In the genomic region with DNA sequence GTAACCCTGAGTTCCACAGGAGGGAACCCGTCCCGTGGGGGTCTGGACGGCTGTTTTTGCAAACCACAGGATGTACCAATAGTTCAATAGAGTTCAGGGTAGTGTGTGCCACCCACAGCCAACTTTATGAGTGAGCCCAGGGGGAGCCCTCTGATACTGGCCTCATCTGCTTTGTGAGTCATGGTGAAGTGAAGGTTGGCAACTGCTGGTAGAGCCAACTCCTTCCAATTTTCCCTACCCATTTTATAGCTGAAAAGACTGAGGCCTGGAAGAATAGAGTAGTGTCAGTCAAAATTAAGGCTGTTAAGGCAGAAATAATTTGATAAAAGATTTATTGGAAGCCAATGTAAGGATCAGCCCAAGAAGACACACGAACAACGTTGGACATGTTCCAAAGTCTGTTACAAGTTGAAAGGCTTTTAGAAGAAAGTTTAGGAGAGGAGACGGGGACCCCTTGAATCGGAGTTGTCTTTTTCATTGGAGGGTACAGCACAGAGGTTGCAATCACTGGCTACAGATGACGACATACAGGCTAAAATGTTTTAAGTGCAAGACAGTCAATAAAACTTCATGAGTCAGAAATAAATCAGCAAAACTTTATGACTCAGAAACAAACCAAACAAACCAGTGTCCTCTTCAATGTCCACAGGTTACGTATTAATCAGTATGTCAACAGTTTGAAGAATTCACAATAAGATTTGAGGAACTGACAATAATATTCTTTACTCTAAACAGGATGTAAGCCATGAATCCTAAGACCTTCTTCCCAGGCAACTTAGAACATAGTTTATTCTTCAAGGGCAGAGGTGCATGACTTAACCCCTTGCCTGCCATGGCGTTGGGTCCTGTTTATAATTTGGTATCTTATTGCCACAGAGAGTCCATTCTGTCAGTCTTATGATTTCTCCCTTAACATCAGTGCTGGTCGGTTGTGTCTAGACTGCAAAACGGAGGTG, we compare ENCODE assay signal across 1 cellular context.
TF ChIP-seq lines count a peak whose summit lies in the region.

No MANE protein-coding gene starts in this region.

TF ChIP-seq in HepG2, 621 proteins besides CTCF, POLR2A, EP300 and RAD21 (continued from another document and continues in another):
- TF ChIP-seq, protein P1, sequence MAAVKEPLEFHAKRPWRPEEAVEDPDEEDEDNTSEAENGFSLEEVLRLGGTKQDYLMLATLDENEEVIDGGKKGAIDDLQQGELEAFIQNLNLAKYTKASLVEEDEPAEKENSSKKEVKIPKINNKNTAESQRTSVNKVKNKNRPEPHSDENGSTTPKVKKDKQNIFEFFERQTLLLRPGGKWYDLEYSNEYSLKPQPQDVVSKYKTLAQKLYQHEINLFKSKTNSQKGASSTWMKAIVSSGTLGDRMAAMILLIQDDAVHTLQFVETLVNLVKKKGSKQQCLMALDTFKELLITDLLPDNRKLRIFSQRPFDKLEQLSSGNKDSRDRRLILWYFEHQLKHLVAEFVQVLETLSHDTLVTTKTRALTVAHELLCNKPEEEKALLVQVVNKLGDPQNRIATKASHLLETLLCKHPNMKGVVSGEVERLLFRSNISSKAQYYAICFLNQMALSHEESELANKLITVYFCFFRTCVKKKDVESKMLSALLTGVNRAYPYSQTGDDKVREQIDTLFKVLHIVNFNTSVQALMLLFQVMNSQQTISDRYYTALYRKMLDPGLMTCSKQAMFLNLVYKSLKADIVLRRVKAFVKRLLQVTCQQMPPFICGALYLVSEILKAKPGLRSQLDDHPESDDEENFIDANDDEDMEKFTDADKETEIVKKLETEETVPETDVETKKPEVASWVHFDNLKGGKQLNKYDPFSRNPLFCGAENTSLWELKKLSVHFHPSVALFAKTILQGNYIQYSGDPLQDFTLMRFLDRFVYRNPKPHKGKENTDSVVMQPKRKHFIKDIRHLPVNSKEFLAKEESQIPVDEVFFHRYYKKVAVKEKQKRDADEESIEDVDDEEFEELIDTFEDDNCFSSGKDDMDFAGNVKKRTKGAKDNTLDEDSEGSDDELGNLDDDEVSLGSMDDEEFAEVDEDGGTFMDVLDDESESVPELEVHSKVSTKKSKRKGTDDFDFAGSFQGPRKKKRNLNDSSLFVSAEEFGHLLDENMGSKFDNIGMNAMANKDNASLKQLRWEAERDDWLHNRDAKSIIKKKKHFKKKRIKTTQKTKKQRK (IDR thresholded peaks at IDR 0.05; ENCODE audit: low read length): no peak
- TF ChIP-seq NFE2 (CRISPR knock-in tag; IDR thresholded peaks at IDR 0.05) (no peak), ZNF335 (CRISPR knock-in tag; IDR thresholded peaks at IDR 0.05) (no peak), FOXM1 (CRISPR knock-in tag; IDR thresholded peaks at IDR 0.05) (no peak), ZFP36L2 (CRISPR knock-in tag; IDR thresholded peaks at IDR 0.05) (no peak), KDM6A (CRISPR knock-in tag; IDR thresholded peaks at IDR 0.05; ENCODE audit: low read depth) (no peak), ZMYM2 (CRISPR knock-in tag; IDR thresholded peaks at IDR 0.05) (no peak), SAP130 (CRISPR knock-in tag; IDR thresholded peaks at IDR 0.05; ENCODE audit: low read depth) (peak; percentile 48; the same call in 1 of the 2 replicates), ZFP41 (CRISPR knock-in tag; IDR thresholded peaks at IDR 0.05; ENCODE audit: borderline replicate concordance) (no peak), CHD2 (IDR thresholded peaks at IDR 0.05; ENCODE audit: low read depth, low read length) (no peak), ZNF12 (CRISPR knock-in tag; IDR thresholded peaks at IDR 0.05) (0 out of 2 replicates have a peak, but pooled peaks have one; percentile 30), ZNF34 (CRISPR knock-in tag; IDR thresholded peaks at IDR 0.05; ENCODE audit: borderline replicate concordance) (no peak), DR1 (CRISPR knock-in tag; IDR thresholded peaks at IDR 0.05) (no peak), MLLT10 (CRISPR knock-in tag; IDR thresholded peaks at IDR 0.05) (no peak), SOX6 (IDR thresholded peaks at IDR 0.05) (no peak), SOX6 (CRISPR knock-in tag; IDR thresholded peaks at IDR 0.05) (peak; percentile 92), GZF1 (CRISPR knock-in tag; IDR thresholded peaks at IDR 0.05) (no peak), ZMYM4 (CRISPR knock-in tag; IDR thresholded peaks at IDR 0.05) (no peak), TAF1 (CRISPR knock-in tag; IDR thresholded peaks at IDR 0.05) (no peak), ZNF230 (CRISPR knock-in tag; IDR thresholded peaks at IDR 0.05) (no peak), MXD4 (CRISPR knock-in tag; IDR thresholded peaks at IDR 0.05) (0 out of 2 replicates have a peak, but pooled peaks have one; percentile 22), RORA (CRISPR knock-in tag; IDR thresholded peaks at IDR 0.05) (no peak), ZNF567 (CRISPR knock-in tag; IDR thresholded peaks at IDR 0.05; ENCODE audit: borderline replicate concordance) (no peak), SMAD3 (CRISPR knock-in tag; IDR thresholded peaks at IDR 0.05) (peak; percentile 46; the same call in 1 of the 2 replicates), TOE1 (CRISPR knock-in tag; IDR thresholded peaks at IDR 0.05) (no peak), ZSCAN9 (CRISPR knock-in tag; IDR thresholded peaks at IDR 0.05; ENCODE audit: borderline replicate concordance) (no peak), RAD51 (IDR thresholded peaks at IDR 0.05; ENCODE audit: borderline replicate concordance) (no peak), FOXA1 (IDR thresholded peaks at IDR 0.05) (peak; percentile 77), FOXA1 (CRISPR knock-in tag; IDR thresholded peaks at IDR 0.05) (peak; percentile 66; the same call in 1 of the 2 replicates), ZNF614 (CRISPR knock-in tag; IDR thresholded peaks at IDR 0.05; ENCODE audit: borderline replicate concordance) (no peak), DPF2 (CRISPR knock-in tag; IDR thresholded peaks at IDR 0.05; ENCODE audit: borderline replicate concordance, low read depth) (0 out of 2 replicates have a peak, but pooled peaks have one; percentile 60), BORCS8-MEF2B (CRISPR knock-in tag; IDR thresholded peaks at IDR 0.05) (no peak), MTF2 (CRISPR knock-in tag; IDR thresholded peaks at IDR 0.05; ENCODE audit: borderline replicate concordance) (no peak), ATAD3A (CRISPR knock-in tag; IDR thresholded peaks at IDR 0.05) (no peak), ZNF720 (CRISPR knock-in tag; IDR thresholded peaks at IDR 0.05) (no peak), ZNF792 (CRISPR knock-in tag; IDR thresholded peaks at IDR 0.05) (no peak), ZNF577 (CRISPR knock-in tag; IDR thresholded peaks at IDR 0.05; ENCODE audit: borderline replicate concordance, low read depth) (no peak), CCAR2 (optimal IDR thresholded peaks at IDR 0.05; ENCODE audit: low read depth, low read length) (no peak), ZNF383 (CRISPR knock-in tag; IDR thresholded peaks at IDR 0.05; ENCODE audit: borderline replicate concordance) (no peak), HMG20A (CRISPR knock-in tag; IDR thresholded peaks at IDR 0.05; ENCODE audit: borderline replicate concordance) (peak; percentile 78; the same call in 1 of the 2 replicates)
- TF ChIP-seq, protein P2, sequence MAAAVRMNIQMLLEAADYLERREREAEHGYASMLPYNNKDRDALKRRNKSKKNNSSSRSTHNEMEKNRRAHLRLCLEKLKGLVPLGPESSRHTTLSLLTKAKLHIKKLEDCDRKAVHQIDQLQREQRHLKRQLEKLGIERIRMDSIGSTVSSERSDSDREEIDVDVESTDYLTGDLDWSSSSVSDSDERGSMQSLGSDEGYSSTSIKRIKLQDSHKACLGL (CRISPR knock-in tag; IDR thresholded peaks at IDR 0.05): no peak
- TF ChIP-seq, protein P3, sequence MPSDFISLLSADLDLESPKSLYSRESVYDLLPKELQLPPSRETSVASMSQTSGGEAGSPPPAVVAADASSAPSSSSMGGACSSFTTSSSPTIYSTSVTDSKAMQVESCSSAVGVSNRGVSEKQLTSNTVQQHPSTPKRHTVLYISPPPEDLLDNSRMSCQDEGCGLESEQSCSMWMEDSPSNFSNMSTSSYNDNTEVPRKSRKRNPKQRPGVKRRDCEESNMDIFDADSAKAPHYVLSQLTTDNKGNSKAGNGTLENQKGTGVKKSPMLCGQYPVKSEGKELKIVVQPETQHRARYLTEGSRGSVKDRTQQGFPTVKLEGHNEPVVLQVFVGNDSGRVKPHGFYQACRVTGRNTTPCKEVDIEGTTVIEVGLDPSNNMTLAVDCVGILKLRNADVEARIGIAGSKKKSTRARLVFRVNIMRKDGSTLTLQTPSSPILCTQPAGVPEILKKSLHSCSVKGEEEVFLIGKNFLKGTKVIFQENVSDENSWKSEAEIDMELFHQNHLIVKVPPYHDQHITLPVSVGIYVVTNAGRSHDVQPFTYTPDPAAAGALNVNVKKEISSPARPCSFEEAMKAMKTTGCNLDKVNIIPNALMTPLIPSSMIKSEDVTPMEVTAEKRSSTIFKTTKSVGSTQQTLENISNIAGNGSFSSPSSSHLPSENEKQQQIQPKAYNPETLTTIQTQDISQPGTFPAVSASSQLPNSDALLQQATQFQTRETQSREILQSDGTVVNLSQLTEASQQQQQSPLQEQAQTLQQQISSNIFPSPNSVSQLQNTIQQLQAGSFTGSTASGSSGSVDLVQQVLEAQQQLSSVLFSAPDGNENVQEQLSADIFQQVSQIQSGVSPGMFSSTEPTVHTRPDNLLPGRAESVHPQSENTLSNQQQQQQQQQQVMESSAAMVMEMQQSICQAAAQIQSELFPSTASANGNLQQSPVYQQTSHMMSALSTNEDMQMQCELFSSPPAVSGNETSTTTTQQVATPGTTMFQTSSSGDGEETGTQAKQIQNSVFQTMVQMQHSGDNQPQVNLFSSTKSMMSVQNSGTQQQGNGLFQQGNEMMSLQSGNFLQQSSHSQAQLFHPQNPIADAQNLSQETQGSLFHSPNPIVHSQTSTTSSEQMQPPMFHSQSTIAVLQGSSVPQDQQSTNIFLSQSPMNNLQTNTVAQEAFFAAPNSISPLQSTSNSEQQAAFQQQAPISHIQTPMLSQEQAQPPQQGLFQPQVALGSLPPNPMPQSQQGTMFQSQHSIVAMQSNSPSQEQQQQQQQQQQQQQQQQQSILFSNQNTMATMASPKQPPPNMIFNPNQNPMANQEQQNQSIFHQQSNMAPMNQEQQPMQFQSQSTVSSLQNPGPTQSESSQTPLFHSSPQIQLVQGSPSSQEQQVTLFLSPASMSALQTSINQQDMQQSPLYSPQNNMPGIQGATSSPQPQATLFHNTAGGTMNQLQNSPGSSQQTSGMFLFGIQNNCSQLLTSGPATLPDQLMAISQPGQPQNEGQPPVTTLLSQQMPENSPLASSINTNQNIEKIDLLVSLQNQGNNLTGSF (CRISPR knock-in tag; IDR thresholded peaks at IDR 0.05): no peak
- TF ChIP-seq, protein P4, sequence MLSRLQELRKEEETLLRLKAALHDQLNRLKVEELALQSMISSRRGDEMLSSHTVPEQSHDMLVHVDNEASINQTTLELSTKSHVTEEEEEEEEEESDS (CRISPR knock-in tag; IDR thresholded peaks at IDR 0.05; ENCODE audit: borderline replicate concordance): no peak
- TF ChIP-seq, protein P5, sequence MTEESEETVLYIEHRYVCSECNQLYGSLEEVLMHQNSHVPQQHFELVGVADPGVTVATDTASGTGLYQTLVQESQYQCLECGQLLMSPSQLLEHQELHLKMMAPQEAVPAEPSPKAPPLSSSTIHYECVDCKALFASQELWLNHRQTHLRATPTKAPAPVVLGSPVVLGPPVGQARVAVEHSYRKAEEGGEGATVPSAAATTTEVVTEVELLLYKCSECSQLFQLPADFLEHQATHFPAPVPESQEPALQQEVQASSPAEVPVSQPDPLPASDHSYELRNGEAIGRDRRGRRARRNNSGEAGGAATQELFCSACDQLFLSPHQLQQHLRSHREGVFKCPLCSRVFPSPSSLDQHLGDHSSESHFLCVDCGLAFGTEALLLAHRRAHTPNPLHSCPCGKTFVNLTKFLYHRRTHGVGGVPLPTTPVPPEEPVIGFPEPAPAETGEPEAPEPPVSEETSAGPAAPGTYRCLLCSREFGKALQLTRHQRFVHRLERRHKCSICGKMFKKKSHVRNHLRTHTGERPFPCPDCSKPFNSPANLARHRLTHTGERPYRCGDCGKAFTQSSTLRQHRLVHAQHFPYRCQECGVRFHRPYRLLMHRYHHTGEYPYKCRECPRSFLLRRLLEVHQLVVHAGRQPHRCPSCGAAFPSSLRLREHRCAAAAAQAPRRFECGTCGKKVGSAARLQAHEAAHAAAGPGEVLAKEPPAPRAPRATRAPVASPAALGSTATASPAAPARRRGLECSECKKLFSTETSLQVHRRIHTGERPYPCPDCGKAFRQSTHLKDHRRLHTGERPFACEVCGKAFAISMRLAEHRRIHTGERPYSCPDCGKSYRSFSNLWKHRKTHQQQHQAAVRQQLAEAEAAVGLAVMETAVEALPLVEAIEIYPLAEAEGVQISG (CRISPR knock-in tag; IDR thresholded peaks at IDR 0.05): no peak
- TF ChIP-seq, protein P6, sequence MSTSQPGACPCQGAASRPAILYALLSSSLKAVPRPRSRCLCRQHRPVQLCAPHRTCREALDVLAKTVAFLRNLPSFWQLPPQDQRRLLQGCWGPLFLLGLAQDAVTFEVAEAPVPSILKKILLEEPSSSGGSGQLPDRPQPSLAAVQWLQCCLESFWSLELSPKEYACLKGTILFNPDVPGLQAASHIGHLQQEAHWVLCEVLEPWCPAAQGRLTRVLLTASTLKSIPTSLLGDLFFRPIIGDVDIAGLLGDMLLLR (CRISPR knock-in tag; IDR thresholded peaks at IDR 0.05): no peak
- TF ChIP-seq, protein P7, sequence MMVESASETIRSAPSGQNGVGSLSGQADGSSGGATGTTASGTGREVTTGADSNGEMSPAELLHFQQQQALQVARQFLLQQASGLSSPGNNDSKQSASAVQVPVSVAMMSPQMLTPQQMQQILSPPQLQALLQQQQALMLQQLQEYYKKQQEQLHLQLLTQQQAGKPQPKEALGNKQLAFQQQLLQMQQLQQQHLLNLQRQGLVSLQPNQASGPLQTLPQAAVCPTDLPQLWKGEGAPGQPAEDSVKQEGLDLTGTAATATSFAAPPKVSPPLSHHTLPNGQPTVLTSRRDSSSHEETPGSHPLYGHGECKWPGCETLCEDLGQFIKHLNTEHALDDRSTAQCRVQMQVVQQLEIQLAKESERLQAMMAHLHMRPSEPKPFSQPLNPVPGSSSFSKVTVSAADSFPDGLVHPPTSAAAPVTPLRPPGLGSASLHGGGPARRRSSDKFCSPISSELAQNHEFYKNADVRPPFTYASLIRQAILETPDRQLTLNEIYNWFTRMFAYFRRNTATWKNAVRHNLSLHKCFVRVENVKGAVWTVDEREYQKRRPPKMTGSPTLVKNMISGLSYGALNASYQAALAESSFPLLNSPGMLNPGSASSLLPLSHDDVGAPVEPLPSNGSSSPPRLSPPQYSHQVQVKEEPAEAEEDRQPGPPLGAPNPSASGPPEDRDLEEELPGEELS (CRISPR knock-in tag; IDR thresholded peaks at IDR 0.05): peak; percentile 69
- TF ChIP-seq, protein P8, sequence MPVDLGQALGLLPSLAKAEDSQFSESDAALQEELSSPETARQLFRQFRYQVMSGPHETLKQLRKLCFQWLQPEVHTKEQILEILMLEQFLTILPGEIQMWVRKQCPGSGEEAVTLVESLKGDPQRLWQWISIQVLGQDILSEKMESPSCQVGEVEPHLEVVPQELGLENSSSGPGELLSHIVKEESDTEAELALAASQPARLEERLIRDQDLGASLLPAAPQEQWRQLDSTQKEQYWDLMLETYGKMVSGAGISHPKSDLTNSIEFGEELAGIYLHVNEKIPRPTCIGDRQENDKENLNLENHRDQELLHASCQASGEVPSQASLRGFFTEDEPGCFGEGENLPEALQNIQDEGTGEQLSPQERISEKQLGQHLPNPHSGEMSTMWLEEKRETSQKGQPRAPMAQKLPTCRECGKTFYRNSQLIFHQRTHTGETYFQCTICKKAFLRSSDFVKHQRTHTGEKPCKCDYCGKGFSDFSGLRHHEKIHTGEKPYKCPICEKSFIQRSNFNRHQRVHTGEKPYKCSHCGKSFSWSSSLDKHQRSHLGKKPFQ (CRISPR knock-in tag; IDR thresholded peaks at IDR 0.05; ENCODE audit: insufficient replicate concordance): no peak
